Comparison of ENCODE assay signal across 11 cellular contexts in genomic region chr22:19676437-19676836, GRCh38. TPM values are rescaled to one million over a fixed set of nuclear protein-coding genes. Genes with fewer than 3 reads are reported as not detected.
"Had no signal": no experiment of that assay in that cellular context is flagged by ENCODE, and none has a peak within 500 bp of the region (broad histone marks: within the 10 kb centered on the region; RNA-seq: fewer than 3 reads in every experiment).

No MANE protein-coding gene starts in this region.

RNA-seq across cellular contexts. Expression of gene SEPTIN5, which starts 37.9 kb away (rescaled TPM):
- total RNA-seq: activated B cell treated with CpG ODN at 0.5 μM for 24 hours; activated CD4-positive, alpha-beta memory T cell treated with anti-CD3 and anti-CD28 coated beads, Interleukin-2, amount 10 ng/mL, durations not matched to agents 7 days and 5 days; activated CD4-positive, alpha-beta T cell treated with anti-CD3 and anti-CD28 coated beads, Interleukin-2, amount 10 ng/mL, durations not matched to agents 7 days and 5 days; T-helper 1 cell treated with Interleukin-12 subunit alpha and Interleukin-12 subunit beta and Interleukin-4 antibody, amounts not matched to agents 30 ng/mL and 1 ng/mL, for 36 hours; T-helper 2 cell treated with Interferon-gamma antibody and Interleukin-4, amounts not matched to agents 100 ng/mL and 5 ng/mL, for 36 hours had no signal

RNA-seq across cellular contexts. Expression of gene GP1BB, which starts 46.9 kb away (rescaled TPM):
- total RNA-seq: activated B cell treated with CpG ODN at 0.5 μM for 24 hours; activated CD4-positive, alpha-beta memory T cell treated with anti-CD3 and anti-CD28 coated beads for 36 hours; activated CD4-positive, alpha-beta memory T cell treated with anti-CD3 and anti-CD28 coated beads, Interleukin-2, amount 10 ng/mL, durations not matched to agents 7 days and 5 days; activated CD4-positive, alpha-beta T cell treated with anti-CD3 and anti-CD28 coated beads for 36 hours; activated CD4-positive, alpha-beta T cell treated with anti-CD3 and anti-CD28 coated beads, Interleukin-2, amount 10 ng/mL, durations not matched to agents 24 days and 14 days; activated CD4-positive, alpha-beta T cell treated with anti-CD3 and anti-CD28 coated beads, Interleukin-2, amount 10 ng/mL, durations not matched to agents 7 days and 5 days; activated CD8-positive, alpha-beta memory T cell treated with anti-CD3 and anti-CD28 coated beads, Interleukin-2, amount 10 ng/mL, durations not matched to agents 7 days and 5 days; activated CD8-positive, alpha-beta T cell treated with anti-CD3 and anti-CD28 coated beads for 36 hours; activated CD8-positive, alpha-beta T cell treated with anti-CD3 and anti-CD28 coated beads, Interleukin-2, amount 10 ng/mL, durations not matched to agents 7 days and 5 days; T-helper 1 cell treated with Interleukin-12 subunit alpha and Interleukin-12 subunit beta and Interleukin-4 antibody, amounts not matched to agents 30 ng/mL and 1 ng/mL, for 36 hours; T-helper 2 cell treated with Interferon-gamma antibody and Interleukin-4, amounts not matched to agents 100 ng/mL and 5 ng/mL, for 36 hours had no signal
